Comparison of ENCODE assay signal across 19 cellular contexts in genomic region chr6:55433446-55434130, GRCh38.
DNase-seq lines count a peak whose midpoint lies in the region; ATAC-seq, FAIRE-seq and TF ChIP-seq lines count a peak whose summit lies in the region.
"Had no signal": no experiment of that assay in that cellular context is flagged by ENCODE, and none has a peak within 500 bp of the region (broad histone marks: within the 10 kb centered on the region; RNA-seq: fewer than 3 reads in every experiment).

No MANE protein-coding gene starts in this region.

- peak; percentile 71 for ATAC-seq in foreskin keratinocyte
- ATAC-seq in stimulated activated memory B cell treated with anti-CD40 and anti-IgM and Interleukin-4, amounts not matched to agents 10 μg/mL and 1 μg/mL and 100 μg/mL, for 72 hours, result no peak
- ATAC-seq: esophagus mucosa had no signal

- no peak overlapping the region for H3K9ac ChIP-seq in adipocyte (ENCODE audit: low read length)

- H3K27ac ChIP-seq in foreskin keratinocyte, result no peak overlapping the region
- H3K27ac ChIP-seq in CD4-positive, alpha-beta memory T cell (ENCODE audit: low read depth, low read length), result no peak overlapping the region

- H3K9me3 Mint-ChIP-seq in stimulated activated memory B cell treated with anti-CD40 and anti-IgM and Interleukin-4, amounts not matched to agents 10 μg/mL and 1 μg/mL and 100 μg/mL, for 72 hours, result peaks cover 14% of the 10 kb centered on the region
- peaks cover 0 to 14% (median 6%) of the 10 kb centered on the region in 8 donors for H3K9me3 Mint-ChIP-seq in CD4-positive, alpha-beta memory T cell
- H3K9me3 Mint-ChIP-seq: T-helper 1 cell treated with Interleukin-12 subunit alpha and Interleukin-12 subunit beta and Interleukin-4 antibody, amounts not matched to agents 30 μg/mL and 1 μg/mL, for 36 hours had no signal

- H3K4me1 Mint-ChIP-seq in stimulated activated memory B cell treated with anti-CD40 and anti-IgM and Interleukin-4, amounts not matched to agents 10 μg/mL and 1 μg/mL and 100 μg/mL, for 72 hours, result no peaks in the 10 kb centered on the region
- H3K4me1 Mint-ChIP-seq in CD4-positive, alpha-beta memory T cell, result no peaks in the 10 kb centered on the region

- no peaks in the 10 kb centered on the region for H3K36me3 ChIP-seq in adipocyte (ENCODE audit: control insufficient read depth, insufficient read depth, low read length, severe bottlenecking)
- H3K36me3 ChIP-seq in CD4-positive, alpha-beta memory T cell (ENCODE audit: insufficient read depth, low read length), result no peaks in the 10 kb centered on the region

- POLR2A ChIA-PET in AG04449 (lab: Yijun Ruan, JAX), result no interaction called here
- POLR2A ChIA-PET in CD4-positive, alpha-beta memory T cell (lab: Charles Lee; ENCODE audit: partially characterized antibody), result no interaction called here

- no peaks in the 10 kb centered on the region for H3K9me3 ChIP-seq in adipocyte (ENCODE audit: control insufficient read depth, low read length)
- H3K9me3 ChIP-seq in CD4-positive, alpha-beta memory T cell (ENCODE audit: control insufficient read depth in 1 of 2, low read length in 2 of 2), result no peaks in the 10 kb centered on the region

- peak; percentile 10 for DNase-seq in AG04449 (ENCODE audit: low read depth, low spot score)
- DNase-seq in HTR-8/SVneo (ENCODE audit: insufficient read length, low spot score), result no peak
- peak; percentile 94 for DNase-seq in adipocyte (ENCODE audit: low read depth)
- DNase-seq in foreskin keratinocyte, result peak; percentile 42 to 83
- no peak for DNase-seq in COLO668 (lab: John Stamatoyannopoulos, UW; ENCODE audit: unreplicated experiment)
- DNase-seq in CD4-positive, alpha-beta memory T cell, result no peak
- DNase-seq in stimulated activated CD4-positive, alpha-beta T cell treated with anti-CD3 and anti-CD28 coated beads, Interleukin-4, amount 100 ng/mL, for 1 hour, result no peak
- DNase-seq: activated CD4-positive, alpha-beta T cell treated with anti-CD3 and anti-CD28 coated beads for 4 hours; activated T-cell treated with anti-CD3 and anti-CD28 coated beads, Interleukin-2, amount 50 U/mL, for 1 hour; midbrain; NCI-H1092 treated with DMSO at 0.1 percent for 48 hours; substantia nigra had no signal

- peaks cover 7% of the 10 kb centered on the region for H3K4me1 ChIP-seq in adipocyte (ENCODE audit: control insufficient read depth, insufficient read depth, low read length)
- no peaks in the 10 kb centered on the region for H3K4me1 ChIP-seq in foreskin keratinocyte
- no peaks in the 10 kb centered on the region for H3K4me1 ChIP-seq in CD4-positive, alpha-beta memory T cell (ENCODE audit: insufficient read depth, low read length)

- no peaks in the 10 kb centered on the region for H3K27me3 Mint-ChIP-seq in stimulated activated memory B cell treated with anti-CD40 and anti-IgM and Interleukin-4, amounts not matched to agents 10 μg/mL and 1 μg/mL and 100 μg/mL, for 72 hours
- H3K27me3 Mint-ChIP-seq in CD4-positive, alpha-beta memory T cell, result no peaks in the 10 kb centered on the region

- H3K27me3 ChIP-seq in adipocyte (replicated peaks; ENCODE audit: control insufficient read depth, insufficient read depth, low read length) (no peaks in the 10 kb centered on the region), foreskin keratinocyte (no peaks in the 10 kb centered on the region)
- H3K27me3 ChIP-seq in CD4-positive, alpha-beta memory T cell (ENCODE audit: insufficient read depth, low read length), result no peaks in the 10 kb centered on the region

- H3K4me3 Mint-ChIP-seq in stimulated activated memory B cell treated with anti-CD40 and anti-IgM and Interleukin-4, amounts not matched to agents 10 μg/mL and 1 μg/mL and 100 μg/mL, for 72 hours, result no peak overlapping the region
- H3K4me3 Mint-ChIP-seq in CD4-positive, alpha-beta memory T cell, result no peak overlapping the region
- H3K4me3 Mint-ChIP-seq: T-helper 1 cell treated with Interleukin-12 subunit alpha and Interleukin-12 subunit beta and Interleukin-4 antibody, amounts not matched to agents 30 μg/mL and 1 μg/mL, for 36 hours had no signal

- no peak overlapping the region for H3K27ac Mint-ChIP-seq in stimulated activated memory B cell treated with anti-CD40 and anti-IgM and Interleukin-4, amounts not matched to agents 10 μg/mL and 1 μg/mL and 100 μg/mL, for 72 hours
- H3K27ac Mint-ChIP-seq in CD4-positive, alpha-beta memory T cell, result no peak overlapping the region
- H3K27ac Mint-ChIP-seq: T-helper 1 cell treated with Interleukin-12 subunit alpha and Interleukin-12 subunit beta and Interleukin-4 antibody, amounts not matched to agents 30 μg/mL and 1 μg/mL, for 36 hours had no signal

- H3K36me3 Mint-ChIP-seq in stimulated activated memory B cell treated with anti-CD40 and anti-IgM and Interleukin-4, amounts not matched to agents 10 μg/mL and 1 μg/mL and 100 μg/mL, for 72 hours, result no peaks in the 10 kb centered on the region
- no peaks in the 10 kb centered on the region for H3K36me3 Mint-ChIP-seq in CD4-positive, alpha-beta memory T cell

- H3K4me3 ChIP-seq in AG04449 (ENCODE audit: low read depth, low read length), result no peak overlapping the region
- H3K4me3 ChIP-seq in adipocyte (ENCODE audit: low read length), result no peak overlapping the region
- H3K4me3 ChIP-seq in CD4-positive, alpha-beta memory T cell (ENCODE audit: low read length in 2 of 2), result no peak overlapping the region
- H3K4me3 ChIP-seq: smooth muscle cell had no signal

- intact Hi-C loops in CD4-positive, alpha-beta memory T cell (cut with micrococcal nuclease), result no loop called here

- FAIRE-seq in HTR-8/SVneo (lab: Jason Lieb, UNC), result peak; percentile 49
- FAIRE-seq: colon, D721Med, RCC 7860 had no signal

- TF ChIP-seq CTCF in AG04449 (IDR thresholded peaks at IDR 0.05; ENCODE audit: insufficient read depth, low read length, missing control alignments) (no peak), foreskin keratinocyte (conservative IDR thresholded peaks at IDR 0.05) (no peak)

- CTCF ChIA-PET in AG04449 (lab: Yijun Ruan, JAX), result no interaction called here
- CTCF ChIA-PET in CD4-positive, alpha-beta memory T cell (lab: Charles Lee; ENCODE audit: partially characterized antibody), result no interaction called here

Comparison
In these comparisons a context has a peak if more than half of its experiments do, and no peak if none do; other contexts are left out.
1. DNase-seq: peak in AG04449 (single experiment), adipocyte (single experiment) and foreskin keratinocyte (2 of 2); none in HTR-8/SVneo (single experiment), COLO668 (single experiment), CD4-positive, alpha-beta memory T cell (0 of 5) and stimulated activated CD4-positive, alpha-beta T cell treated with anti-CD3 and anti-CD28 coated beads, Interleukin-4, amount 100 ng/mL, for 1 hour (single experiment).